Comparison of ENCODE assay signal across 1 cellular context in the genomic region with DNA sequence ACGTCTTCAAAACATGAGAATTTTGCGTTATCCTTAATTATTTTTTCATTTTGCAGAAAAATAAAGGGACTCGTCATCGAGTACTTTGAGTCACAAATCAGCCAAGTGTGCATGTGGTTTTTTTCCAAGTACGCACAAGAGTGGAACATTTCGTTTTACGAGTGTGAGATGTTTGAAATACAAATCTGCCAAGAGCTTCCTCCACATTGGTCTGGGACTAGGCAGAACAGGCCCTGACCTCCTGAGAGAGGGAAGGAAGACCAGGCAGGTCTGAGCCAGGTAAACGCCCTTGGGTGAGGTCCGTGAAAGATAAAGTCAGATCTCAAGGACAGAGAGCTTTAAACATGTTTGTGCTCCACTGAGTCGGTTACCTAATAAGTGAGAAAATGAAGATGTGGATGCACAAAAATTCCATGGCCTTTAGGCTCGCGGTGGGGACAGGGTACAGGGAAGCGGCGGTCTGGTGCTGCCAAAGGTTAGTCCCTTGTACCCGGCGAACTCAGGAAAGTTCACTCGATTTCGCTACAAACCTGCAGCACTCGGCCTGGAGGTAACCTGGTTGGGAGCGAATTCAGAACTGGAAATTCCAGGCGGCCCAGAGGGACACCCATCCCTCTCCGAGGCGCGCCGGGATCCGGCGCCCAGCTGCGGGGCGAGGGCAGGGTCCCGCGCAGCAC.
TF ChIP-seq lines count a peak whose summit lies in the region.

No MANE protein-coding gene starts in this region.

TF ChIP-seq in HepG2, 621 proteins besides CTCF, POLR2A, EP300 and RAD21 (continued from another document and continues in another):
- TF ChIP-seq, protein P1, sequence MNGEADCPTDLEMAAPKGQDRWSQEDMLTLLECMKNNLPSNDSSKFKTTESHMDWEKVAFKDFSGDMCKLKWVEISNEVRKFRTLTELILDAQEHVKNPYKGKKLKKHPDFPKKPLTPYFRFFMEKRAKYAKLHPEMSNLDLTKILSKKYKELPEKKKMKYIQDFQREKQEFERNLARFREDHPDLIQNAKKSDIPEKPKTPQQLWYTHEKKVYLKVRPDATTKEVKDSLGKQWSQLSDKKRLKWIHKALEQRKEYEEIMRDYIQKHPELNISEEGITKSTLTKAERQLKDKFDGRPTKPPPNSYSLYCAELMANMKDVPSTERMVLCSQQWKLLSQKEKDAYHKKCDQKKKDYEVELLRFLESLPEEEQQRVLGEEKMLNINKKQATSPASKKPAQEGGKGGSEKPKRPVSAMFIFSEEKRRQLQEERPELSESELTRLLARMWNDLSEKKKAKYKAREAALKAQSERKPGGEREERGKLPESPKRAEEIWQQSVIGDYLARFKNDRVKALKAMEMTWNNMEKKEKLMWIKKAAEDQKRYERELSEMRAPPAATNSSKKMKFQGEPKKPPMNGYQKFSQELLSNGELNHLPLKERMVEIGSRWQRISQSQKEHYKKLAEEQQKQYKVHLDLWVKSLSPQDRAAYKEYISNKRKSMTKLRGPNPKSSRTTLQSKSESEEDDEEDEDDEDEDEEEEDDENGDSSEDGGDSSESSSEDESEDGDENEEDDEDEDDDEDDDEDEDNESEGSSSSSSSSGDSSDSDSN (CRISPR knock-in tag; IDR thresholded peaks at IDR 0.05) = no peak; the same call in 1 of the 2 replicates
- no peak for TF ChIP-seq GFI1 (CRISPR knock-in tag; IDR thresholded peaks at IDR 0.05; ENCODE audit: borderline replicate concordance)
- TF ChIP-seq GPN1 (CRISPR knock-in tag; IDR thresholded peaks at IDR 0.05; ENCODE audit: borderline replicate concordance) = no peak
- peak; percentile 35; the same call in 1 of the 2 replicates for TF ChIP-seq YEATS2 (CRISPR knock-in tag; IDR thresholded peaks at IDR 0.05; ENCODE audit: borderline replicate concordance)
- no peak for TF ChIP-seq ZNF879 (CRISPR knock-in tag; IDR thresholded peaks at IDR 0.05)
- no peak for TF ChIP-seq ZZZ3 (CRISPR knock-in tag; IDR thresholded peaks at IDR 0.05; ENCODE audit: borderline replicate concordance)
- no peak for TF ChIP-seq EZH2 (conservative IDR thresholded peaks at IDR 0.05; ENCODE audit: low read depth, low read length)
- no peak for TF ChIP-seq ZSCAN5A (CRISPR knock-in tag; IDR thresholded peaks at IDR 0.05; ENCODE audit: borderline replicate concordance)
- TF ChIP-seq, protein P2, sequence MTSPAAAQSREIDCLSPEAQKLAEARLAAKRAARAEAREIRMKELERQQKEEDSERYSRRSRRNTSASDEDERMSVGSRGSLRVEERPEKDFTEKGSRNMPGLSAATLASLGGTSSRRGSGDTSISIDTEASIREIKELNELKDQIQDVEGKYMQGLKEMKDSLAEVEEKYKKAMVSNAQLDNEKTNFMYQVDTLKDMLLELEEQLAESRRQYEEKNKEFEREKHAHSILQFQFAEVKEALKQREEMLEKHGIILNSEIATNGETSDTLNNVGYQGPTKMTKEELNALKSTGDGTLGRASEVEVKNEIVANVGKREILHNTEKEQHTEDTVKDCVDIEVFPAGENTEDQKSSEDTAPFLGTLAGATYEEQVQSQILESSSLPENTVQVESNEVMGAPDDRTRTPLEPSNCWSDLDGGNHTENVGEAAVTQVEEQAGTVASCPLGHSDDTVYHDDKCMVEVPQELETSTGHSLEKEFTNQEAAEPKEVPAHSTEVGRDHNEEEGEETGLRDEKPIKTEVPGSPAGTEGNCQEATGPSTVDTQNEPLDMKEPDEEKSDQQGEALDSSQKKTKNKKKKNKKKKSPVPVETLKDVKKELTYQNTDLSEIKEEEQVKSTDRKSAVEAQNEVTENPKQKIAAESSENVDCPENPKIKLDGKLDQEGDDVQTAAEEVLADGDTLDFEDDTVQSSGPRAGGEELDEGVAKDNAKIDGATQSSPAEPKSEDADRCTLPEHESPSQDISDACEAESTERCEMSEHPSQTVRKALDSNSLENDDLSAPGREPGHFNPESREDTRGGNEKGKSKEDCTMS (CRISPR knock-in tag; conservative IDR thresholded peaks at IDR 0.05) = no peak
- TF ChIP-seq E2F2 (CRISPR knock-in tag; IDR thresholded peaks at IDR 0.05; ENCODE audit: borderline replicate concordance) = no peak
- no peak for TF ChIP-seq JUN (CRISPR knock-in tag; IDR thresholded peaks at IDR 0.05)
- no peak for TF ChIP-seq DZIP1 (CRISPR knock-in tag; IDR thresholded peaks at IDR 0.05)
- TF ChIP-seq ZNF564 (CRISPR knock-in tag; IDR thresholded peaks at IDR 0.05) = 0 out of 2 replicates have a peak, but pooled peaks have one; percentile 44
- TF ChIP-seq ZNF207 (IDR thresholded peaks at IDR 0.05; ENCODE audit: borderline replicate concordance) = no peak
- no peak for TF ChIP-seq RFX5 (IDR thresholded peaks at IDR 0.05; ENCODE audit: low read depth, low read length)
- TF ChIP-seq SNAPC2 (CRISPR knock-in tag; IDR thresholded peaks at IDR 0.05) = no peak
- no peak for TF ChIP-seq ATF5 (CRISPR knock-in tag; IDR thresholded peaks at IDR 0.05; ENCODE audit: low read depth)
- TF ChIP-seq PAXIP1 (CRISPR knock-in tag; conservative IDR thresholded peaks at IDR 0.05) = peak; percentile 0; the same call in 1 of the 2 replicates
- no peak for TF ChIP-seq ZFP41 (CRISPR knock-in tag; IDR thresholded peaks at IDR 0.05; ENCODE audit: borderline replicate concordance)
- no peak for TF ChIP-seq ARNT2 (CRISPR knock-in tag; IDR thresholded peaks at IDR 0.05; ENCODE audit: low read depth)
- TF ChIP-seq, protein P3, sequence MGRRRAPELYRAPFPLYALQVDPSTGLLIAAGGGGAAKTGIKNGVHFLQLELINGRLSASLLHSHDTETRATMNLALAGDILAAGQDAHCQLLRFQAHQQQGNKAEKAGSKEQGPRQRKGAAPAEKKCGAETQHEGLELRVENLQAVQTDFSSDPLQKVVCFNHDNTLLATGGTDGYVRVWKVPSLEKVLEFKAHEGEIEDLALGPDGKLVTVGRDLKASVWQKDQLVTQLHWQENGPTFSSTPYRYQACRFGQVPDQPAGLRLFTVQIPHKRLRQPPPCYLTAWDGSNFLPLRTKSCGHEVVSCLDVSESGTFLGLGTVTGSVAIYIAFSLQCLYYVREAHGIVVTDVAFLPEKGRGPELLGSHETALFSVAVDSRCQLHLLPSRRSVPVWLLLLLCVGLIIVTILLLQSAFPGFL (CRISPR knock-in tag; IDR thresholded peaks at IDR 0.05) = no peak
- no peak for TF ChIP-seq PAX8 (CRISPR knock-in tag; IDR thresholded peaks at IDR 0.05; ENCODE audit: borderline replicate concordance)
- no peak for TF ChIP-seq ZNF569 (CRISPR knock-in tag; IDR thresholded peaks at IDR 0.05; ENCODE audit: borderline replicate concordance)
- no peak for TF ChIP-seq NONO (IDR thresholded peaks at IDR 0.05)
- no peak for TF ChIP-seq NONO (CRISPR knock-in tag; conservative IDR thresholded peaks at IDR 0.05)
- TF ChIP-seq SATB2 (CRISPR knock-in tag; IDR thresholded peaks at IDR 0.05) = no peak
- TF ChIP-seq ZNF672 (CRISPR knock-in tag; IDR thresholded peaks at IDR 0.05) = no peak
- TF ChIP-seq ZNF766 (CRISPR knock-in tag; IDR thresholded peaks at IDR 0.05; ENCODE audit: borderline replicate concordance) = 0 out of 2 replicates have a peak, but pooled peaks have one; percentile 5
- TF ChIP-seq ZEB1 (IDR thresholded peaks at IDR 0.05; ENCODE audit: insufficient replicate concordance, low read depth) = no peak
- TF ChIP-seq, protein P4, sequence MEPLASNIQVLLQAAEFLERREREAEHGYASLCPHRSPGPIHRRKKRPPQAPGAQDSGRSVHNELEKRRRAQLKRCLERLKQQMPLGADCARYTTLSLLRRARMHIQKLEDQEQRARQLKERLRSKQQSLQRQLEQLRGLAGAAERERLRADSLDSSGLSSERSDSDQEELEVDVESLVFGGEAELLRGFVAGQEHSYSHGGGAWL (CRISPR knock-in tag; IDR thresholded peaks at IDR 0.05) = 0 out of 2 replicates have a peak, but pooled peaks have one; percentile 33
- TF ChIP-seq ARHGAP35 (CRISPR knock-in tag; IDR thresholded peaks at IDR 0.05; ENCODE audit: borderline replicate concordance) = no peak
- TF ChIP-seq HNF4G (IDR thresholded peaks at IDR 0.05; ENCODE audit: borderline replicate concordance, low read depth, low read length) = no peak
- no peak for TF ChIP-seq HNF4G (CRISPR knock-in tag; IDR thresholded peaks at IDR 0.05; ENCODE audit: borderline replicate concordance, low read depth)
- TF ChIP-seq ZNF589 (CRISPR knock-in tag; conservative IDR thresholded peaks at IDR 0.05) = 0 out of 2 replicates have a peak, but pooled peaks have one; percentile 8
- TF ChIP-seq ZMAT3 (CRISPR knock-in tag; conservative IDR thresholded peaks at IDR 0.05) = no peak
- TF ChIP-seq MEIS2 (CRISPR knock-in tag; IDR thresholded peaks at IDR 0.05) = 0 out of 2 replicates have a peak, but pooled peaks have one; percentile 55
- no peak for TF ChIP-seq ZNF44 (CRISPR knock-in tag; IDR thresholded peaks at IDR 0.05)
- TF ChIP-seq, protein P5, sequence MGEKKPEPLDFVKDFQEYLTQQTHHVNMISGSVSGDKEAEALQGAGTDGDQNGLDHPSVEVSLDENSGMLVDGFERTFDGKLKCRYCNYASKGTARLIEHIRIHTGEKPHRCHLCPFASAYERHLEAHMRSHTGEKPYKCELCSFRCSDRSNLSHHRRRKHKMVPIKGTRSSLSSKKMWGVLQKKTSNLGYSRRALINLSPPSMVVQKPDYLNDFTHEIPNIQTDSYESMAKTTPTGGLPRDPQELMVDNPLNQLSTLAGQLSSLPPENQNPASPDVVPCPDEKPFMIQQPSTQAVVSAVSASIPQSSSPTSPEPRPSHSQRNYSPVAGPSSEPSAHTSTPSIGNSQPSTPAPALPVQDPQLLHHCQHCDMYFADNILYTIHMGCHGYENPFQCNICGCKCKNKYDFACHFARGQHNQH (CRISPR knock-in tag; IDR thresholded peaks at IDR 0.05) = 0 out of 2 replicates have a peak, but pooled peaks have one; percentile 13
- no peak for TF ChIP-seq NFE2L2 (IDR thresholded peaks at IDR 0.05; ENCODE audit: low read length)
- no peak for TF ChIP-seq HIVEP1 (CRISPR knock-in tag; IDR thresholded peaks at IDR 0.05)
